22 cellular contexts compared by ENCODE assay signal in the genomic region with DNA sequence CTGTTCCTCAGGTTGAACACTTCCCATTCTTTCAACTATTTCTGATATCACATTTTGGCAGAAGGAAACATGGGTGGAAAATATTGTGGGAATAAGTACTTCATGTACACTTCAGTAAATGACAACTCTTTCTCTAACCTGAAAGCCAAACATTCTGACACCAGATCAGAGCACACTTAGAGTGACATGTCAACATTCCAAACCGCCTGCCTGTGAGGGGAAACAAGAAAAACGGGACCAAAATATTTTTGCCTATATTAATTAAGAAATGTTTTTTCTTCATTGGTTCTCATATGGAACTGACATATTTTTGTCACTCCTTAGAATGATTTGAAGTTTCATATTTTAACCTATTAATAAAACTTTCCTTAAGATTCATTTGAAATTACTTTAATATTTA.
"Had no signal": no experiment of that assay in that cellular context is flagged by ENCODE, and none has a peak within 500 bp of the region (broad histone marks: within the 10 kb centered on the region; RNA-seq: fewer than 3 reads in every experiment).

No MANE protein-coding gene starts in this region.

- H3K27ac ChIP-seq: RWPE1 had no signal

- ATAC-seq: HepG2, Panc1, PC-3 had no signal

- H3K27me3 ChIP-seq: MG63 had no signal

- H3K4me3 ChIP-seq: MG63 had no signal

- DNase-seq: IMR-90, Karpas-422, KG1, MG63, NCI-H1092, NCI-H1105 treated with DMSO at 0.1 percent for 48 hours, NCI-H1417 treated with DMSO at 0.1 percent for 48 hours, NCI-H146, NCI-H1694 treated with DMSO at 0.1 percent for 48 hours, NCI-H1930, NCI-H2081, NCI-H2107, NCI-H2227 treated with DMSO at 0.1 percent for 48 hours, NCI-H524 treated with DMSO at 0.1 percent for 48 hours, NCI-H69, NCI-H774, PC-3, SHP77, SK-N-SH had no signal

- H3K4me2 ChIP-seq: SK-N-SH had no signal

- FAIRE-seq: HepG2 had no signal

- H3K36me3 ChIP-seq: MG63 had no signal

- H3K9me3 ChIP-seq: MG63, SK-N-SH had no signal

- H3K9ac ChIP-seq: SK-N-SH had no signal
